1 cellular context compared by ENCODE assay signal in the genomic region with DNA sequence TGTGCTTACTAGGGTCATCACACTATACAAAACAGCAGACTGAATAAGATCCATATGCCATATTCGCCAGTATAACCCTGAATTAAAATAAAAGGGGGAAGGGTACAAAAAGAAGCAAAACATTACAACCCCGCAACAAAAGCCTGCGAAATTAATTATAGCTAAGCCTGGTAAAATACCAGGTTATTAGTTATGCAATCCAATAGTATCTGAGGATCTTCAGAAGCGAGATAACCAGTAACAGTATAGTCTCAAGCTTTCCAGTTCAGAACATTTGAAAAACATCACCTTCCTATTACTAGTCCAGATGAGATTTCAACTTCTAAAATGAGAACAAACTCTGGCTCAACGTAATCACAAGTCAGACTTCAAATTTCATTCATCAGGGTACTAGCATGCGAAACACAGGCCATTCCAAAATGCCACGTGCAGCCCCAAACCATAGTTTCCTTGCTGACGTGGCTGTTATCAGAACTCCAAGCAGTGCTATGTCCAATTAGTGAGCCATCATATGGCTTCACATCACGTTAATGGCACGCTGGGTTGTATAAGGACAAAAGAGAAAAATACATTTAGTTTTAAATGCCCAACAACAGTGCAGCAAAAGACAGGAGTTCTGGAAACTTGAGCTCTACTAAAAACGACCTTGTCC.
A peak's percentile ranks its signal among the peaks of the same experiment; 100 is the strongest.
TF ChIP-seq lines count a peak whose summit lies in the region.

No MANE protein-coding gene starts in this region.

TF ChIP-seq in GM12878, 131 proteins besides CTCF, POLR2A, EP300 and RAD21 (continued from another document):
- TF ChIP-seq, protein P1, sequence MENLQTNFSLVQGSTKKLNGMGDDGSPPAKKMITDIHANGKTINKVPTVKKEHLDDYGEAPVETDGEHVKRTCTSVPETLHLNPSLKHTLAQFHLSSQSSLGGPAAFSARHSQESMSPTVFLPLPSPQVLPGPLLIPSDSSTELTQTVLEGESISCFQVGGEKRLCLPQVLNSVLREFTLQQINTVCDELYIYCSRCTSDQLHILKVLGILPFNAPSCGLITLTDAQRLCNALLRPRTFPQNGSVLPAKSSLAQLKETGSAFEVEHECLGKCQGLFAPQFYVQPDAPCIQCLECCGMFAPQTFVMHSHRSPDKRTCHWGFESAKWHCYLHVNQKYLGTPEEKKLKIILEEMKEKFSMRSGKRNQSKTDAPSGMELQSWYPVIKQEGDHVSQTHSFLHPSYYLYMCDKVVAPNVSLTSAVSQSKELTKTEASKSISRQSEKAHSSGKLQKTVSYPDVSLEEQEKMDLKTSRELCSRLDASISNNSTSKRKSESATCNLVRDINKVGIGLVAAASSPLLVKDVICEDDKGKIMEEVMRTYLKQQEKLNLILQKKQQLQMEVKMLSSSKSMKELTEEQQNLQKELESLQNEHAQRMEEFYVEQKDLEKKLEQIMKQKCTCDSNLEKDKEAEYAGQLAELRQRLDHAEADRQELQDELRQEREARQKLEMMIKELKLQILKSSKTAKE (IDR thresholded peaks at IDR 0.05; ENCODE audit: low read depth, poor library complexity, severe bottlenecking), result peak; percentile 13
- TF ChIP-seq, protein P2, sequence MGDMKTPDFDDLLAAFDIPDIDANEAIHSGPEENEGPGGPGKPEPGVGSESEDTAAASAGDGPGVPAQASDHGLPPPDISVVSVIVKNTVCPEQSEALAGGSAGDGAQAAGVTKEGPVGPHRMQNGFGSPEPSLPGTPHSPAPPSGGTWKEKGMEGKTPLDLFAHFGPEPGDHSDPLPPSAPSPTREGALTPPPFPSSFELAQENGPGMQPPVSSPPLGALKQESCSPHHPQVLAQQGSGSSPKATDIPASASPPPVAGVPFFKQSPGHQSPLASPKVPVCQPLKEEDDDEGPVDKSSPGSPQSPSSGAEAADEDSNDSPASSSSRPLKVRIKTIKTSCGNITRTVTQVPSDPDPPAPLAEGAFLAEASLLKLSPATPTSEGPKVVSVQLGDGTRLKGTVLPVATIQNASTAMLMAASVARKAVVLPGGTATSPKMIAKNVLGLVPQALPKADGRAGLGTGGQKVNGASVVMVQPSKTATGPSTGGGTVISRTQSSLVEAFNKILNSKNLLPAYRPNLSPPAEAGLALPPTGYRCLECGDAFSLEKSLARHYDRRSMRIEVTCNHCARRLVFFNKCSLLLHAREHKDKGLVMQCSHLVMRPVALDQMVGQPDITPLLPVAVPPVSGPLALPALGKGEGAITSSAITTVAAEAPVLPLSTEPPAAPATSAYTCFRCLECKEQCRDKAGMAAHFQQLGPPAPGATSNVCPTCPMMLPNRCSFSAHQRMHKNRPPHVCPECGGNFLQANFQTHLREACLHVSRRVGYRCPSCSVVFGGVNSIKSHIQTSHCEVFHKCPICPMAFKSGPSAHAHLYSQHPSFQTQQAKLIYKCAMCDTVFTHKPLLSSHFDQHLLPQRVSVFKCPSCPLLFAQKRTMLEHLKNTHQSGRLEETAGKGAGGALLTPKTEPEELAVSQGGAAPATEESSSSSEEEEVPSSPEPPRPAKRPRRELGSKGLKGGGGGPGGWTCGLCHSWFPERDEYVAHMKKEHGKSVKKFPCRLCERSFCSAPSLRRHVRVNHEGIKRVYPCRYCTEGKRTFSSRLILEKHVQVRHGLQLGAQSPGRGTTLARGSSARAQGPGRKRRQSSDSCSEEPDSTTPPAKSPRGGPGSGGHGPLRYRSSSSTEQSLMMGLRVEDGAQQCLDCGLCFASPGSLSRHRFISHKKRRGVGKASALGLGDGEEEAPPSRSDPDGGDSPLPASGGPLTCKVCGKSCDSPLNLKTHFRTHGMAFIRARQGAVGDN (IDR thresholded peaks at IDR 0.05), result peak; percentile 71; the same call in 1 of the 2 replicates
- peak; percentile 33 to 55; a peak in 2 of 4 replicates for TF ChIP-seq BHLHE40 (IDR thresholded peaks at IDR 0.05; ENCODE audit: borderline replicate concordance in 1 of 2, low read depth in 2 of 2, low read length in 1 of 2)
- no peak for TF ChIP-seq SMC3 (IDR thresholded peaks at IDR 0.05; ENCODE audit: borderline replicate concordance, low read length)
- no peak for TF ChIP-seq BMI1 (IDR thresholded peaks at IDR 0.05; ENCODE audit: borderline replicate concordance)
- peak; percentile 76 for TF ChIP-seq MXI1 (IDR thresholded peaks at IDR 0.05; ENCODE audit: low read depth, low read length)
- 0 out of 2 replicates have a peak, but pooled peaks have one; percentile 6 for TF ChIP-seq CREM (IDR thresholded peaks at IDR 0.05; ENCODE audit: low read depth)
TF ChIP-seq in GM12878: peak in this region for 5.
